Comparison of ENCODE assay signal across 17 cellular contexts in the genomic region with DNA sequence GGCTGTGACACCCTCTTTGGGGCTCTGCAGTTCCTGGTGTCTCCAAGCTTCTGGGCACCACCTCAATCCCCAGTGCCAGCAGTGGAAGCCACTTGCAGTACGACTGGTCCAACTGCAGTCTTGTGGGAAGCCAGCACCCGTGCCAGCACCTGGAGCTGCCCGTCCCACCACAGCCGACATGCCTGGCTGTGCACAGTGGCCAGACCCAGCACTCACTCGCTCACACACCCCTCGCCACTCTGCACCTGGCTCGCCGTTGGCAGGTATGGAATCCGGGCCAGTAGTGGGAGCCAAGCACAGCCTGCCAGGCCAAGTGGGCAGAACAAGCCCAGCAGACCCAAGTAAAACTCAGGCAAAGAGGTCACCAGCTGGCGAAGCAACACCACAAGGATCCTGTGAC.
"Had no signal": no experiment of that assay in that cellular context is flagged by ENCODE, and none has a peak within 500 bp of the region (broad histone marks: within the 10 kb centered on the region; RNA-seq: fewer than 3 reads in every experiment).

No MANE protein-coding gene starts in this region.

- H3K27ac Mint-ChIP-seq: memory B cell, nephron progenitor cell had no signal

- DNase-seq: colonic mucosa; dermis blood vessel endothelial cell; esophagus squamous epithelium; foreskin fibroblast; glutamatergic neuron; lower lobe of right lung; midbrain; small intestine; stimulated activated CD4-positive, alpha-beta T cell treated with anti-CD3 and anti-CD28 coated beads, Interleukin-12 subunit alpha, Interleukin-12 subunit beta, amount 100 ng/mL, for 4 hours; stimulated activated naive CD4-positive, alpha-beta T cell treated with Interleukin-2 at 50 U/mL for 16 hours; trophoblast cell had no signal

- FAIRE-seq: small intestine had no signal

- H3K9me3 ChIP-seq: colonic mucosa, neutrophil had no signal

- H3K4me3 ChIP-seq: colonic mucosa, esophagus squamous epithelium, gastroesophageal sphincter, lower lobe of right lung, right atrium auricular region had no signal

- H3K27me3 ChIP-seq: colonic mucosa, esophagus squamous epithelium, gastroesophageal sphincter, neutrophil, right atrium auricular region had no signal

- H3K27ac ChIP-seq: colonic mucosa, esophagus squamous epithelium, gastroesophageal sphincter, lower lobe of right lung, neutrophil, right atrium auricular region had no signal

- H3K36me3 ChIP-seq: colonic mucosa, gastroesophageal sphincter, lower lobe of right lung, neutrophil, right atrium auricular region had no signal

- H3K4me1 ChIP-seq: colonic mucosa, esophagus squamous epithelium, lower lobe of right lung had no signal

- ATAC-seq: gastroesophageal sphincter, left lobe of liver had no signal

- H3K27me3 Mint-ChIP-seq: memory B cell had no signal

- H3K4me3 Mint-ChIP-seq: memory B cell, nephron progenitor cell had no signal
